In genomic region chr5:115169392-115170127, GRCh38 we compare ENCODE assay signal across 8 cellular contexts. TPM values are rescaled to one million over a fixed set of nuclear protein-coding genes. Genes with fewer than 3 reads are reported as not detected.
DNase-seq lines count a peak whose midpoint lies in the region; TF ChIP-seq lines count a peak whose summit lies in the region.

A gene with protein sequence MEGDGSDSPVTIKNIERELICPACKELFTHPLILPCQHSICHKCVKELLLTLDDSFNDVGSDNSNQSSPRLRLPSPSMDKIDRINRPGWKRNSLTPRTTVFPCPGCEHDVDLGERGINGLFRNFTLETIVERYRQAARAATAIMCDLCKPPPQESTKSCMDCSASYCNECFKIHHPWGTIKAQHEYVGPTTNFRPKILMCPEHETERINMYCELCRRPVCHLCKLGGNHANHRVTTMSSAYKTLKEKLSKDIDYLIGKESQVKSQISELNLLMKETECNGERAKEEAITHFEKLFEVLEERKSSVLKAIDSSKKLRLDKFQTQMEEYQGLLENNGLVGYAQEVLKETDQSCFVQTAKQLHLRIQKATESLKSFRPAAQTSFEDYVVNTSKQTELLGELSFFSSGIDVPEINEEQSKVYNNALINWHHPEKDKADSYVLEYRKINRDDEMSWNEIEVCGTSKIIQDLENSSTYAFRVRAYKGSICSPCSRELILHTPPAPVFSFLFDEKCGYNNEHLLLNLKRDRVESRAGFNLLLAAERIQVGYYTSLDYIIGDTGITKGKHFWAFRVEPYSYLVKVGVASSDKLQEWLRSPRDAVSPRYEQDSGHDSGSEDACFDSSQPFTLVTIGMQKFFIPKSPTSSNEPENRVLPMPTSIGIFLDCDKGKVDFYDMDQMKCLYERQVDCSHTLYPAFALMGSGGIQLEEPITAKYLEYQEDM (minus strand): TSS chr5:115169908. CDS start chr5:115169634, 274 bp downstream.

- H3K27me3 ChIP-seq in neural cell (ENCODE audit: insufficient read depth, low read depth, low read length): peaks cover 5% of the 10 kb centered on the region

- H3K4me2 ChIP-seq in neural cell (ENCODE audit: low read length): peak within 1 kb of the TSS; percentile 97

- peak; percentile 32 for TF ChIP-seq RAD21 in neural cell (conservative IDR thresholded peaks at IDR 0.05)

- H4K20me1 ChIP-seq in neural cell (ENCODE audit: insufficient read depth): no peaks in the 10 kb centered on the region

- peaks cover 66% of the 10 kb centered on the region for H3K27me3 Mint-ChIP-seq in stimulated activated naive CD8-positive, alpha-beta T cell treated with anti-CD3 and anti-CD28 coated beads, Interleukin-15, Interleukin-2, amounts not matched to agents 100 ng/mL and 50 ng/mL, for 24 hours

- peaks cover 8% of the 10 kb centered on the region for H3K4me1 Mint-ChIP-seq in stimulated activated naive CD8-positive, alpha-beta T cell treated with anti-CD3 and anti-CD28 coated beads, Interleukin-15, Interleukin-2, amounts not matched to agents 100 ng/mL and 50 ng/mL, for 24 hours (ENCODE audit: low read depth)

- peak within 1 kb of the TSS; percentile 75 for H2AFZ ChIP-seq in neural cell (ENCODE audit: low read depth, low read length)

- peak within 1 kb of the TSS; percentile 80 for H3K27ac ChIP-seq in neural cell (ENCODE audit: low read length)

- H3K4me3 ChIP-seq in fibroblast of the aortic adventitia (ENCODE audit: low read depth, low read length) (peak within 1 kb of the TSS; percentile 81), neural cell (ENCODE audit: low read length) (peak within 1 kb of the TSS; percentile 85)

- H3K27ac Mint-ChIP-seq in stimulated activated naive CD8-positive, alpha-beta T cell treated with anti-CD3 and anti-CD28 coated beads, Interleukin-15, Interleukin-2, amounts not matched to agents 100 ng/mL and 50 ng/mL, for 24 hours: no peak within 1 kb of the TSS

- H3K36me3 ChIP-seq in neural cell (ENCODE audit: insufficient read depth, low read length): peaks cover 3% of the 10 kb centered on the region

- H3K9ac ChIP-seq in neural cell (ENCODE audit: low read length): peak within 1 kb of the TSS; percentile 89

- peaks cover 19% of the 10 kb centered on the region for H3K9me3 ChIP-seq in neural cell (ENCODE audit: low read length)

- DNase-seq in ELF-1 (ENCODE audit: low read depth, low spot score): peak; percentile 97
- DNase-seq in GOT3 (lab: John Stamatoyannopoulos, UW): peak; percentile 90
- peak; percentile 87 for DNase-seq in Kasumi-1 (lab: John Stamatoyannopoulos, UW)
- peak; percentile 98 for DNase-seq in RPMI8226
- DNase-seq in activated T-helper 9 cell treated with anti-CD3 and anti-CD28 coated beads, Interleukin-2, amount 50 U/mL, for 16 hours (ENCODE audit: low read depth): peak; percentile 83
- peak; percentile 78 for DNase-seq in fibroblast of the aortic adventitia (ENCODE audit: low read depth)

- peaks cover 49% of the 10 kb centered on the region for H3K79me2 ChIP-seq in neural cell (replicated peaks; ENCODE audit: insufficient read depth, low read length)

- TF ChIP-seq CTCF in fibroblast of the aortic adventitia (IDR thresholded peaks at IDR 0.05; ENCODE audit: insufficient read depth, low read length) (no peak), neural cell (IDR thresholded peaks at IDR 0.05; ENCODE audit: poor library complexity, severe bottlenecking) (peak; percentile 75)

- H3K9me3 Mint-ChIP-seq in stimulated activated naive CD8-positive, alpha-beta T cell treated with anti-CD3 and anti-CD28 coated beads, Interleukin-15, Interleukin-2, amounts not matched to agents 100 ng/mL and 50 ng/mL, for 24 hours: peaks cover 10% of the 10 kb centered on the region

- no peak for TF ChIP-seq EP300 in neural cell (conservative IDR thresholded peaks at IDR 0.05; ENCODE audit: poor library complexity, severe bottlenecking)

- no peaks in the 10 kb centered on the region for H3K9me2 ChIP-seq in neural cell (ENCODE audit: insufficient read depth, low read length)

- H3K4me3 Mint-ChIP-seq in stimulated activated naive CD8-positive, alpha-beta T cell treated with anti-CD3 and anti-CD28 coated beads, Interleukin-15, Interleukin-2, amounts not matched to agents 100 ng/mL and 50 ng/mL, for 24 hours: peak within 1 kb of the TSS; percentile 84

- H3K36me3 Mint-ChIP-seq in stimulated activated naive CD8-positive, alpha-beta T cell treated with anti-CD3 and anti-CD28 coated beads, Interleukin-15, Interleukin-2, amounts not matched to agents 100 ng/mL and 50 ng/mL, for 24 hours (ENCODE audit: low read depth): peaks cover 5% of the 10 kb centered on the region

- peaks cover 9% of the 10 kb centered on the region for H3F3A ChIP-seq in neural cell (ENCODE audit: insufficient read depth, low read length, poor library complexity, severe bottlenecking)

TF ChIP-seq in neural cell, 6 proteins besides CTCF, POLR2A, EP300 and RAD21:
- TF ChIP-seq POLR2AphosphoS5 (IDR thresholded peaks at IDR 0.05) (peak; percentile 84), EZH2 (IDR thresholded peaks at IDR 0.05; ENCODE audit: borderline replicate concordance, insufficient read depth, low read length, poor library complexity, severe bottlenecking) (no peak), TAF1 (IDR thresholded peaks at IDR 0.05; ENCODE audit: low read depth) (peak; percentile 75), MXI1 (conservative IDR thresholded peaks at IDR 0.05; ENCODE audit: poor library complexity, severe bottlenecking) (peak; percentile 79), SMC3 (conservative IDR thresholded peaks at IDR 0.05; ENCODE audit: poor library complexity) (peak; percentile 40)
- TF ChIP-seq, protein P1, sequence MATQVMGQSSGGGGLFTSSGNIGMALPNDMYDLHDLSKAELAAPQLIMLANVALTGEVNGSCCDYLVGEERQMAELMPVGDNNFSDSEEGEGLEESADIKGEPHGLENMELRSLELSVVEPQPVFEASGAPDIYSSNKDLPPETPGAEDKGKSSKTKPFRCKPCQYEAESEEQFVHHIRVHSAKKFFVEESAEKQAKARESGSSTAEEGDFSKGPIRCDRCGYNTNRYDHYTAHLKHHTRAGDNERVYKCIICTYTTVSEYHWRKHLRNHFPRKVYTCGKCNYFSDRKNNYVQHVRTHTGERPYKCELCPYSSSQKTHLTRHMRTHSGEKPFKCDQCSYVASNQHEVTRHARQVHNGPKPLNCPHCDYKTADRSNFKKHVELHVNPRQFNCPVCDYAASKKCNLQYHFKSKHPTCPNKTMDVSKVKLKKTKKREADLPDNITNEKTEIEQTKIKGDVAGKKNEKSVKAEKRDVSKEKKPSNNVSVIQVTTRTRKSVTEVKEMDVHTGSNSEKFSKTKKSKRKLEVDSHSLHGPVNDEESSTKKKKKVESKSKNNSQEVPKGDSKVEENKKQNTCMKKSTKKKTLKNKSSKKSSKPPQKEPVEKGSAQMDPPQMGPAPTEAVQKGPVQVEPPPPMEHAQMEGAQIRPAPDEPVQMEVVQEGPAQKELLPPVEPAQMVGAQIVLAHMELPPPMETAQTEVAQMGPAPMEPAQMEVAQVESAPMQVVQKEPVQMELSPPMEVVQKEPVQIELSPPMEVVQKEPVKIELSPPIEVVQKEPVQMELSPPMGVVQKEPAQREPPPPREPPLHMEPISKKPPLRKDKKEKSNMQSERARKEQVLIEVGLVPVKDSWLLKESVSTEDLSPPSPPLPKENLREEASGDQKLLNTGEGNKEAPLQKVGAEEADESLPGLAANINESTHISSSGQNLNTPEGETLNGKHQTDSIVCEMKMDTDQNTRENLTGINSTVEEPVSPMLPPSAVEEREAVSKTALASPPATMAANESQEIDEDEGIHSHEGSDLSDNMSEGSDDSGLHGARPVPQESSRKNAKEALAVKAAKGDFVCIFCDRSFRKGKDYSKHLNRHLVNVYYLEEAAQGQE (IDR thresholded peaks at IDR 0.05; ENCODE audit: borderline replicate concordance): peak; percentile 24

RNA-seq across cellular contexts. Expression of the gene that starts here (rescaled TPM):
- 0.36 and 0.41 TPM in 2 replicates for total RNA-seq in fibroblast of the aortic adventitia (ENCODE audit: low replicate concordance)
- 105 and 122 TPM in 2 replicates for polyA plus RNA-seq in neural cell
- 149 and 153 TPM in 2 replicates for polyA minus RNA-seq in neural cell

Comparison
In these comparisons a context has a peak if more than half of its experiments do, and no peak if none do; other contexts are left out.
1. Peak in every context shown above with its lines: DNase-seq, H3K4me3 ChIP-seq and H3K27ac ChIP-seq.
2. Peak in DNase-seq and H3K4me3 ChIP-seq in fibroblast of the aortic adventitia; RNA of the gene not detected or under 1 TPM.